8 cellular contexts compared by ENCODE assay signal in the genomic region with DNA sequence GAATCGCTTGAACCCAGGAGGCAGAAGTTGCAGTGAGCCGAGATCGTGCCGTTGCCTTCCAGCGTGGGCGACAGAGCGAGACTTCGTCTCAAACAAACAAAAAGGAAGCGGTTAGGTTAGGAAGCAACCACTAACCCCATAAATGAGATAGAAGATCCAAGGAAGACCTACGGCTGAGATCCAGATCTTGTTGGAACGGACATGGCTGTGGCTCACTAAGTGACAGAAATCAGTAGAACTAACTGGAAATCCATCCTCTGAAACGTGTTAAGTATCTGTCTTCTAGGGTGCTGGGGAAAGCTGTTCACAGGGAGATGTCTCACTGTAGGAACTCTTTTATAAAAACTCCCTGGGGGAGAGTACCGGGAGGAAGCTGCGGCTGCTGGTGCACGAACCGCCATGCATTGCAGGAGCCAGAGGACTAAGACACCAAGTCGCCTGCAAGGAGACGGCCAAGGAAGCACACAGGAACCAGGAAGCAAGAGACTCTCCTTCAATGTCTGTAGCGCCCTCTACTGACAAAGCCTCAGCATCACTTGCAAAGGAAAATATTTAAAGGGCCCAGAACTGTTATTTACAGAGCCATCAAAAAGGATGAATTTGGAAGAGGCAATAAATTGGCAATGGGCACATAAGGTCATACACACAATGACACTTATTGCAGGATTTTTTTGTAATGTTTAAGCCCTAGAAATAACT. TPM values are rescaled to one million over a fixed set of nuclear protein-coding genes. Genes with fewer than 3 reads are reported as not detected.
DNase-seq lines count a peak whose midpoint lies in the region; ATAC-seq and TF ChIP-seq lines count a peak whose summit lies in the region.

No MANE protein-coding gene starts in this region.

- H3K4me1 ChIP-seq in PC-3 (ENCODE audit: insufficient read depth, low read length): no peaks in the 10 kb centered on the region

- H3K9ac ChIP-seq in PC-3 (ENCODE audit: low read length): no peak overlapping the region

- H3K9me3 Mint-ChIP-seq in activated naive CD4-positive, alpha-beta T cell treated with anti-CD3 and anti-CD28 coated beads for 36 hours: no peaks in the 10 kb centered on the region

- no TSS peak for BruUV-seq in PC-3 (replicated peaks; lab: Mats Ljungman, UMichigan)

- intact Hi-C loops in activated naive CD4-positive, alpha-beta T cell treated with anti-CD3 and anti-CD28 coated beads for 36 hours (cut with micrococcal nuclease): loop anchor here (1.0 kb wide), 4 partner anchors 111 to 536 kb away; no protein-coding TSS in a partner anchor
- intact Hi-C loops in PC-3 (cut with micrococcal nuclease): no loop called here

- no peak overlapping the region for H3K27ac ChIP-seq in PC-3 (ENCODE audit: low read length)
- no peak overlapping the region for H3K27ac ChIP-seq in brain microvascular endothelial cell

- TF ChIP-seq CTCF in PC-3 (conservative IDR thresholded peaks at IDR 0.05; ENCODE audit: low read depth, low read length): peak; percentile 70
- peak; percentile 76 for TF ChIP-seq CTCF in brain microvascular endothelial cell (IDR thresholded peaks at IDR 0.05; ENCODE audit: low read depth, low read length, missing control alignments)

- no peaks in the 10 kb centered on the region for H3K9me2 ChIP-seq in PC-3 (replicated peaks; ENCODE audit: low read length)

- no peaks in the 10 kb centered on the region for H3K36me3 Mint-ChIP-seq in activated naive CD4-positive, alpha-beta T cell treated with anti-CD3 and anti-CD28 coated beads for 36 hours (ENCODE audit: low read depth)

- POLR2A ChIA-PET in PC-3 (lab: Charles Lee; ENCODE audit: unreplicated experiment): no interaction called here

- no peaks in the 10 kb centered on the region for H3K79me2 ChIP-seq in PC-3 (ENCODE audit: low read length)

- in situ Hi-C loops in brain microvascular endothelial cell (cut with HindIII; ENCODE audit: low pct_ligation_motif_present, low sequenced_read_pairs): no loop called here

- H3K4me1 Mint-ChIP-seq in activated naive CD4-positive, alpha-beta T cell treated with anti-CD3 and anti-CD28 coated beads for 36 hours (ENCODE audit: low read depth): no peaks in the 10 kb centered on the region

- no peaks in the 10 kb centered on the region for H3K27me3 Mint-ChIP-seq in activated naive CD4-positive, alpha-beta T cell treated with anti-CD3 and anti-CD28 coated beads for 36 hours (ENCODE audit: low read depth)

- no peak overlapping the region for H2AFZ ChIP-seq in PC-3 (ENCODE audit: low read length)

- ATAC-seq in HG03139 (IDR thresholded peaks at IDR 0.05; ENCODE audit: unreplicated experiment) (peak; percentile 80), PC-3 (peak; percentile 51; the same call in 1 of the 2 replicates), HG03039 (IDR thresholded peaks at IDR 0.05; ENCODE audit: unreplicated experiment) (no peak), HG02571 (IDR thresholded peaks at IDR 0.05; ENCODE audit: unreplicated experiment) (no peak)

- H3K4me2 ChIP-seq in PC-3 (ENCODE audit: low read length): no peak overlapping the region

- H3K4me3 Mint-ChIP-seq in activated naive CD4-positive, alpha-beta T cell treated with anti-CD3 and anti-CD28 coated beads for 36 hours: no peak overlapping the region

- H4K20me1 ChIP-seq in PC-3 (ENCODE audit: low read length): no peaks in the 10 kb centered on the region

- H3F3A ChIP-seq in PC-3 (ENCODE audit: low read length, unreplicated experiment): no peaks in the 10 kb centered on the region

- no peak overlapping the region for H3K27ac Mint-ChIP-seq in activated naive CD4-positive, alpha-beta T cell treated with anti-CD3 and anti-CD28 coated beads for 36 hours

- no peak overlapping the region for H3K4me3 ChIP-seq in PC-3 (ENCODE audit: low read length)
- no peak overlapping the region for H3K4me3 ChIP-seq in brain microvascular endothelial cell (ENCODE audit: low read depth, low read length)

- no peaks in the 10 kb centered on the region for H3K9me3 ChIP-seq in PC-3 (ENCODE audit: low read length)

- H3K36me3 ChIP-seq in PC-3 (ENCODE audit: low read depth, low read length) (no peaks in the 10 kb centered on the region; the same call in 1 of the 2 replicates), brain microvascular endothelial cell (replicated peaks) (no peaks in the 10 kb centered on the region)

- peak; percentile 65 for DNase-seq in activated naive CD4-positive, alpha-beta T cell treated with anti-CD3 and anti-CD28 coated beads for 36 hours
- no peak for DNase-seq in activated naive CD4-positive, alpha-beta T cell treated with anti-CD3 and anti-CD28 coated beads, Interleukin-2, amount 50 U/mL, for 16 hours
- DNase-seq in PC-3: peak; percentile 62
- peak; percentile 36 for DNase-seq in brain microvascular endothelial cell
- DNase-seq in kidney tubule cell (ENCODE audit: low spot score): peak; percentile 69

- no peaks in the 10 kb centered on the region for H3K27me3 ChIP-seq in PC-3 (ENCODE audit: low read length)
- no peaks in the 10 kb centered on the region for H3K27me3 ChIP-seq in brain microvascular endothelial cell (replicated peaks)

- CTCF ChIA-PET in activated naive CD4-positive, alpha-beta T cell treated with anti-CD3 and anti-CD28 coated beads for 36 hours (lab: Charles Lee): interaction anchor here (0.6 to 4.4 kb wide), 21 partner anchors 8 to 832 kb away, joined by 3 to 32 read pairs (median 4); no protein-coding TSS in a partner anchor
- CTCF ChIA-PET in PC-3 (lab: Charles Lee): interaction anchor here (1.2 kb wide), 1 partner anchor 76 kb away, joined by 12 read pairs; no protein-coding TSS in a partner anchor

RNA-seq across cellular contexts. Expression of a gene that starts 16.9 kb away (rescaled TPM):
- total RNA-seq in activated naive CD4-positive, alpha-beta T cell treated with anti-CD3 and anti-CD28 coated beads for 36 hours: 10 to 100 TPM; 13.9 to 15.0 TPM
- 15.6 and 16.6 TPM in 2 replicates for total RNA-seq in PC-3 (2014; rRNA removed)

RNA-seq across cellular contexts. Expression of a gene that starts 47.6 kb away (rescaled TPM):
- under 1 TPM; 0.05 to 0.15 TPM for total RNA-seq in activated naive CD4-positive, alpha-beta T cell treated with anti-CD3 and anti-CD28 coated beads for 36 hours
- 1.6 and 2.9 TPM in 2 replicates for total RNA-seq in PC-3 (2014; rRNA removed)

RNA-seq across cellular contexts. Expression of a gene that starts 51.4 kb away (rescaled TPM):
- total RNA-seq in activated naive CD4-positive, alpha-beta T cell treated with anti-CD3 and anti-CD28 coated beads for 36 hours: 1 to 10 TPM in 1 of 2 experiments, under 1 TPM in 1; 0.67 to 1.0 TPM
- total RNA-seq in PC-3 (2014; rRNA removed): 0.36 TPM in 1 of 2 replicates, not detected in the other

Comparison
In these comparisons a context has a peak if more than half of its experiments do, and no peak if none do; other contexts are left out.
1. ATAC-seq: peak in HG03139 (single experiment) and PC-3 (single experiment); none in HG03039 (single experiment) and HG02571 (single experiment).